2 cellular contexts compared by ENCODE assay signal in the genomic region with DNA sequence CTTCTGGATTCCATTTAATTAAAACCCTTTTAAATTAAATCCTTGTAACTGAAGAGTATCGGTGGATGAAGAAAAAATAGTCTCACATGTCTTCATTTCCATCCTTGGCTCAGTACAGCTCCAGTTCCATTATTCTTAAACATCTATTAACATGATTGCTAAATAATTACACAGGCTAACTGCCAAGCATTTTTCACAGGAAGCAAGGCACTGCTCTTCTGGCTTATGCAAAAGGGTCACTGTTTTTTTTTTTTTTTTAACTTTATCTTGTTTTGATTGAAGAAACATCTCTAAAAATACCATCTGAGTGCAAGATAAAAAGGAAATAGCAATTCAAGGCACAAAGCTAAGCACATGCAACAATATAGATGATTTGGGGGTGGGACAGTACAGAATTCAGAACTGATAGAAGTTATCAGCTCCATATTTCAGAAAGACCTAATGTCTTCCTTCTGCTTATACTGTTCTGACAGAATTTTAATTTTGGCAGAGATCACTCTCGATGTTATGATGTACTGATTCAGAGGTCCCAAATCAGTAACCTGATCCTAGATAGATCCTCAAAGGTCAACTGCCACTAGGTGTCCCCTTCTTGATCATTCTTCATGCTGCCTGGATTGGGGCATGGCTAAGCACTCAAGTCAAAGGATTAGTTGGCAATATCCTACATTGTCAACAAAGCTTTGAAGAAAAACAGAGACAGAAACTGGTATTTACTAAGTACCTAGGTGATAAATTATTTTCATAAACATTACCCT.
TF ChIP-seq lines count a peak whose summit lies in the region.

No MANE protein-coding gene starts in this region.

TF ChIP-seq in A549, 52 proteins besides CTCF, POLR2A, EP300 and RAD21 (continued from another document):
- TF ChIP-seq ELK1 (IDR thresholded peaks at IDR 0.05; ENCODE audit: low read depth, low read length) (no peak), CBX8 (IDR thresholded peaks at IDR 0.05) (no peak), FOXS1 (CRISPR knock-in tag; IDR thresholded peaks at IDR 0.05) (no peak), ZFP36 (IDR thresholded peaks at IDR 0.05; ENCODE audit: borderline replicate concordance, partially characterized antibody) (no peak)
- TF ChIP-seq, protein P1, sequence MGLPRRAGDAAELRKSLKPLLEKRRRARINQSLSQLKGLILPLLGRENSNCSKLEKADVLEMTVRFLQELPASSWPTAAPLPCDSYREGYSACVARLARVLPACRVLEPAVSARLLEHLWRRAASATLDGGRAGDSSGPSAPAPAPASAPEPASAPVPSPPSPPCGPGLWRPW (IDR thresholded peaks at IDR 0.05): no peak

TF ChIP-seq in GM23338, 12 proteins besides CTCF, POLR2A, EP300 and RAD21 (continued from another document):
- TF ChIP-seq, protein P2, sequence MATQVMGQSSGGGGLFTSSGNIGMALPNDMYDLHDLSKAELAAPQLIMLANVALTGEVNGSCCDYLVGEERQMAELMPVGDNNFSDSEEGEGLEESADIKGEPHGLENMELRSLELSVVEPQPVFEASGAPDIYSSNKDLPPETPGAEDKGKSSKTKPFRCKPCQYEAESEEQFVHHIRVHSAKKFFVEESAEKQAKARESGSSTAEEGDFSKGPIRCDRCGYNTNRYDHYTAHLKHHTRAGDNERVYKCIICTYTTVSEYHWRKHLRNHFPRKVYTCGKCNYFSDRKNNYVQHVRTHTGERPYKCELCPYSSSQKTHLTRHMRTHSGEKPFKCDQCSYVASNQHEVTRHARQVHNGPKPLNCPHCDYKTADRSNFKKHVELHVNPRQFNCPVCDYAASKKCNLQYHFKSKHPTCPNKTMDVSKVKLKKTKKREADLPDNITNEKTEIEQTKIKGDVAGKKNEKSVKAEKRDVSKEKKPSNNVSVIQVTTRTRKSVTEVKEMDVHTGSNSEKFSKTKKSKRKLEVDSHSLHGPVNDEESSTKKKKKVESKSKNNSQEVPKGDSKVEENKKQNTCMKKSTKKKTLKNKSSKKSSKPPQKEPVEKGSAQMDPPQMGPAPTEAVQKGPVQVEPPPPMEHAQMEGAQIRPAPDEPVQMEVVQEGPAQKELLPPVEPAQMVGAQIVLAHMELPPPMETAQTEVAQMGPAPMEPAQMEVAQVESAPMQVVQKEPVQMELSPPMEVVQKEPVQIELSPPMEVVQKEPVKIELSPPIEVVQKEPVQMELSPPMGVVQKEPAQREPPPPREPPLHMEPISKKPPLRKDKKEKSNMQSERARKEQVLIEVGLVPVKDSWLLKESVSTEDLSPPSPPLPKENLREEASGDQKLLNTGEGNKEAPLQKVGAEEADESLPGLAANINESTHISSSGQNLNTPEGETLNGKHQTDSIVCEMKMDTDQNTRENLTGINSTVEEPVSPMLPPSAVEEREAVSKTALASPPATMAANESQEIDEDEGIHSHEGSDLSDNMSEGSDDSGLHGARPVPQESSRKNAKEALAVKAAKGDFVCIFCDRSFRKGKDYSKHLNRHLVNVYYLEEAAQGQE (IDR thresholded peaks at IDR 0.05; ENCODE audit: unreplicated experiment): no peak
- no peak for TF ChIP-seq NANOG (IDR thresholded peaks at IDR 0.05; ENCODE audit: borderline replicate concordance)
